9 cellular contexts compared by ENCODE assay signal in the genomic region with DNA sequence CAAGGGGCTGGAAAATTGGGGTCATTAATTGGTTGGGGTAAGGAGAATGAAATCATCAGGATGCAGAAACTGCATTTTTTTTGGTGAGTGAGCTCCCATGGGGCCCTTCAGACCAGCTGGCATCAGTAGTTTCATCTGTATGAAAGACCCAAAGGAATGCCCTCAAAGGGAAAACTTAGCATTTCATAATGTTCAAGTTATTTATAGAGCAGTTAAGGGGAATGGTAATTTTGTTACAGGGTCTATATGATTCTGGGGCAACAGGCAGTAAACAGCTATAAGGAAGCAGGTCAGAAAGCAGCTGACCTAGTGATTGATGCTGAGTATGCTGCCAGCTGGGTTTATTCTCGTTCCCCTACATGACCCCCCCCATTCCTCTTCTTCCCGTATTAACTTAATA.
"Had no signal": no experiment of that assay in that cellular context is flagged by ENCODE, and none has a peak within 500 bp of the region (broad histone marks: within the 10 kb centered on the region; RNA-seq: fewer than 3 reads in every experiment).

No MANE protein-coding gene starts in this region.

- DNase-seq: IMR-90, KBM-7, KG1 had no signal

- H3K27ac Mint-ChIP-seq: IgD-negative memory B cell had no signal

- H3K4me3 Mint-ChIP-seq: IgD-negative memory B cell had no signal

- H3K4me1 Mint-ChIP-seq: IgD-negative memory B cell had no signal

- H3K4me2 ChIP-seq: KMS-11 had no signal

- FAIRE-seq: HepG2, HTR-8/SVneo, K562 had no signal

- H3K27ac ChIP-seq: HL-60, KMS-11 had no signal

- H3K9ac ChIP-seq: KMS-11 had no signal

- ATAC-seq: HepG2, K562 had no signal

- H3K27me3 Mint-ChIP-seq: IgD-negative memory B cell had no signal

- H3K4me3 ChIP-seq: K562 had no signal
